In the genomic region with DNA sequence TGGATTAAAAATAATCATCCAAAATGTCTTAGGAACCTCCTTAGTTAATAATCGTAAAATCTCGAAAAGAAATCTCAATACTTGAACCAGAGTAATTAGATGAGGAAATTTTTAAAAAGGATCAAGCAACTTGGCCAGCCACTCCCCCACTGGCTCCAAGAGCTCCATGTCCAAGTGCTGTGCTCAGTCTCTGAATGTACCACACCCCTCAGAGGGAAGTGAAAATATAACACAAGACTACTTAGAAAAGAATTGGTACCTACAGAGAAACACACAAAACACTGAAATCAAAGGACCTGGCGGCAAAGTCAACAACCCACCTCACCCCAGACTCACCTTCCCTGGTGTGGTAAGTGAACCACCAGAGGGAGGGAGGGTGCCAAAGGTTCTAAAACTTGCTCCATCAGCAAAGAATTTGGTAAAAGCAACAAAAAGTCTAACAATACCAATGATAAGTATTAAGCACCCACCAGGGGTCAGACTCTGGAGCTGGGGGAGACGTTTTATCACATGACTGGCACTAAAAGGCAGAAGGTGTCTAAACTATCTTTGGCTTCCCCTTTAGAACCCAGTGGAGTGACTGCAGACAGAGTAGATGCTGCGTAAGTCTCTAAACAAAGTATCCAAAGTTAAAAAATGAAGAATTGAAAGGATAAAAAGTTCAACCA, we compare ENCODE assay signal across 18 cellular contexts. TPM values are rescaled to one million over a fixed set of nuclear protein-coding genes. Genes with fewer than 3 reads are reported as not detected.
DNase-seq lines count a peak whose midpoint lies in the region; TF ChIP-seq lines count a peak whose summit lies in the region.
"Had no signal": no experiment of that assay in that cellular context is flagged by ENCODE, and none has a peak within 500 bp of the region (broad histone marks: within the 10 kb centered on the region; RNA-seq: fewer than 3 reads in every experiment).

No MANE protein-coding gene starts in this region.

- 85 to 89% methylated on average over 5 of the region's 5 CpGs for WGBS in tibial nerve, 2 donors

- peak; percentile 29 for TF ChIP-seq CTCF in Loucy (conservative IDR thresholded peaks at IDR 0.05; ENCODE audit: low read length)
- TF ChIP-seq CTCF in epithelial cell of proximal tubule (conservative IDR thresholded peaks at IDR 0.05; ENCODE audit: low read depth, low read length): peak; percentile 25
- peak; percentile 19 for TF ChIP-seq CTCF in neural crest cell (conservative IDR thresholded peaks at IDR 0.05)
- no peak for TF ChIP-seq CTCF in tibial nerve (IDR thresholded peaks at IDR 0.05)

- H3K4me3 Mint-ChIP-seq in neural crest cell: no peak overlapping the region

- no peaks in the 10 kb centered on the region for H3K9me3 Mint-ChIP-seq in neural crest cell

- no peaks in the 10 kb centered on the region for H3F3A ChIP-seq in Loucy (ENCODE audit: low read depth)

- H3K36me3 ChIP-seq in Loucy (ENCODE audit: insufficient read depth, low read length): peaks cover 98% of the 10 kb centered on the region
- peaks cover 4 to 89% (median 5%) of the 10 kb centered on the region in 3 donors for H3K36me3 ChIP-seq in tibial nerve

- peaks cover 82% of the 10 kb centered on the region for H3K79me2 ChIP-seq in Loucy (ENCODE audit: insufficient read depth, low read length)

- TF ChIP-seq POLR2A in tibial nerve (IDR thresholded peaks at IDR 0.05): no peak

- H2AFZ ChIP-seq in Loucy (ENCODE audit: low read length): no peak overlapping the region
- H2AFZ ChIP-seq: hepatocyte had no signal

- no peaks in the 10 kb centered on the region for H3K27me3 ChIP-seq in Loucy (ENCODE audit: insufficient read depth, low read length, poor library complexity, severe bottlenecking)
- H3K27me3 ChIP-seq in tibial nerve: no peaks in the 10 kb centered on the region
- H3K27me3 ChIP-seq: hepatocyte, suprapubic skin had no signal

- H3K9ac ChIP-seq in Loucy (ENCODE audit: low read depth, low read length, poor library complexity, severe bottlenecking): no peak overlapping the region

- no peak for TF ChIP-seq EP300 in tibial nerve (IDR thresholded peaks at IDR 0.05)

- peaks cover 36% of the 10 kb centered on the region for H3K36me3 Mint-ChIP-seq in neural crest cell (ENCODE audit: low read depth)

- H3K4me3 ChIP-seq in Loucy (ENCODE audit: low read length, poor library complexity, severe bottlenecking): no peak overlapping the region
- no peak overlapping the region for H3K4me3 ChIP-seq in epithelial cell of proximal tubule (ENCODE audit: low read depth, low read length)
- H3K4me3 ChIP-seq in tibial nerve: no peak overlapping the region
- H3K4me3 ChIP-seq: hepatocyte, SK-N-MC, suprapubic skin had no signal

- no peak overlapping the region for H3K27ac Mint-ChIP-seq in neural crest cell (ENCODE audit: unreplicated experiment)

- H3K27me3 Mint-ChIP-seq in neural crest cell (ENCODE audit: low read depth): no peaks in the 10 kb centered on the region

- H3K4me2 ChIP-seq in Loucy (ENCODE audit: low read depth, low read length, poor library complexity, severe bottlenecking): no peak overlapping the region

- H3K4me1 ChIP-seq in Loucy (ENCODE audit: insufficient read depth, low read length, poor library complexity, severe bottlenecking) (peaks cover 10% of the 10 kb centered on the region), tibial nerve (peaks cover 0 to 4% (median 0%) of the 10 kb centered on the region in 4 donors)
- H3K4me1 ChIP-seq: suprapubic skin had no signal

- no peaks in the 10 kb centered on the region for H3K9me3 ChIP-seq in Loucy (ENCODE audit: insufficient read depth, low read depth, low read length)
- no peaks in the 10 kb centered on the region for H3K9me3 ChIP-seq in tibial nerve
- H3K9me3 ChIP-seq: suprapubic skin had no signal

- no peak overlapping the region for H3K27ac ChIP-seq in tibial nerve
- H3K27ac ChIP-seq: hepatocyte, SK-N-MC, suprapubic skin had no signal

- DNase-seq in CD1c-positive myeloid dendritic cell (ENCODE audit: extremely low spot score) (peak; percentile 25), epithelial cell of proximal tubule (ENCODE audit: low read depth) (no peak), neural crest cell (ENCODE audit: low read depth, low spot score) (no peak), NCI-H226 (no peak), tibial nerve (ENCODE audit: low spot score in 2 of 2) (no peak), COLO829 (ENCODE audit: low spot score) (no peak)
- DNase-seq in activated naive CD4-positive, alpha-beta T cell treated with anti-CD3 and anti-CD28 coated beads, Interleukin-2, amount 50 U/mL, for 16 hours: no peak
- DNase-seq: activated CD4-positive, alpha-beta T cell treated with anti-CD3 and anti-CD28 coated beads for 48 hours; activated naive CD4-positive, alpha-beta T cell treated with Interleukin-2 at 50 U/mL for 16 hours; HCEC 1CT; NCI-H1436 treated with DMSO at 0.1 percent for 48 hours; NCI-H510A; stimulated activated CD4-positive, alpha-beta T cell treated with anti-CD3 and anti-CD28 coated beads, Interleukin-4, amount 100 ng/mL, for 1 hour; T1000 had no signal

- H4K20me1 ChIP-seq in Loucy (ENCODE audit: insufficient read depth, low read length, poor library complexity, severe bottlenecking): peaks cover 59% of the 10 kb centered on the region

- peaks cover 3% of the 10 kb centered on the region for H3K4me1 Mint-ChIP-seq in neural crest cell

- no peaks in the 10 kb centered on the region for H3K9me2 ChIP-seq in Loucy (replicated peaks; ENCODE audit: low read depth, low read length)

RNA-seq across cellular contexts. Expression of gene LBR, which starts 14.0 kb away (rescaled TPM):
- 51.7 and 92.0 TPM in 2 replicates for total RNA-seq in epithelial cell of proximal tubule
- 168 and 181 TPM in 2 replicates for total RNA-seq in neural crest cell
- total RNA-seq in tibial nerve: 10 to 100 TPM; 17.7 to 30.8 (median 25.1) TPM

Comparison
In these comparisons a context has a peak if more than half of its experiments do, and no peak if none do; other contexts are left out.
1. CTCF ChIP-seq: peak in Loucy (single experiment), epithelial cell of proximal tubule (single experiment) and neural crest cell (single experiment); none in tibial nerve (0 of 5).